Comparison of ENCODE assay signal across 17 cellular contexts in genomic region chr1:8166436-8166835, GRCh38.
A peak's percentile ranks its signal among the peaks of the same experiment; 100 is the strongest.
DNase-seq lines count a peak whose midpoint lies in the region; ATAC-seq and TF ChIP-seq lines count a peak whose summit lies in the region.
"Had no signal": no experiment of that assay in that cellular context is flagged by ENCODE, and none has a peak within 500 bp of the region (broad histone marks: within the 10 kb centered on the region; RNA-seq: fewer than 3 reads in every experiment).

No MANE protein-coding gene starts in this region.

- WGBS in mesenchymal stem cell = 90% methylated on average over 5 of the region's 6 CpGs
- 88% methylated on average over 6 of the region's 6 CpGs for WGBS in hepatocyte (ENCODE audit: low lambda C conversion rate, missing lambda C conversion rate)

- peak overlapping the region; percentile 94 for H2AK5ac ChIP-seq in mesenchymal stem cell (ENCODE audit: low read length, severe bottlenecking)

- H3K27ac Mint-ChIP-seq in activated CD4-positive, alpha-beta T cell treated with anti-CD3 and anti-CD28 coated beads, Interleukin-2, amount 10 ng/mL, durations not matched to agents 7 days and 5 days = peak overlapping the region; percentile 54
- H3K27ac Mint-ChIP-seq in type B pancreatic cell = no peak overlapping the region
- H3K27ac Mint-ChIP-seq in activated CD8-positive, alpha-beta T cell treated with anti-CD3 and anti-CD28 coated beads for 36 hours = no peak overlapping the region
- H3K27ac Mint-ChIP-seq: activated naive CD4-positive, alpha-beta T cell treated with anti-CD3 and anti-CD28 coated beads, Interleukin-2, amount 10 ng/mL, durations not matched to agents 7 days and 5 days had no signal

- H3K4me2 ChIP-seq in OCI-LY3 (ENCODE audit: low read length) (peak overlapping the region; percentile 76), mesenchymal stem cell (ENCODE audit: low read length, poor library complexity, severe bottlenecking) (no peak overlapping the region), hepatocyte (no peak overlapping the region)

- no peaks in the 10 kb centered on the region for H3K36me3 ChIP-seq in OCI-LY3 (replicated peaks; ENCODE audit: low read depth, low read length)
- no peaks in the 10 kb centered on the region for H3K36me3 ChIP-seq in mesenchymal stem cell (ENCODE audit: control insufficient read depth in 1 of 2, insufficient read depth in 2 of 2, low read depth in 1 of 2, low read length in 2 of 2)
- no peaks in the 10 kb centered on the region for H3K36me3 ChIP-seq in hepatocyte (replicated peaks; ENCODE audit: insufficient read depth, low read depth)
- H3K36me3 ChIP-seq: lower lobe of right lung, MG63, neutrophil, Peyer's patch, spleen had no signal

- TF ChIP-seq CTCF in OCI-LY3 (IDR thresholded peaks at IDR 0.05; ENCODE audit: low read depth, low read length) = no peak
- no peak for TF ChIP-seq CTCF in type B pancreatic cell (conservative IDR thresholded peaks at IDR 0.05)
- no peak for TF ChIP-seq CTCF in hepatocyte (IDR thresholded peaks at IDR 0.05; ENCODE audit: poor library complexity)
- TF ChIP-seq CTCF in activated CD8-positive, alpha-beta T cell treated with anti-CD3 and anti-CD28 coated beads for 36 hours (IDR thresholded peaks at IDR 0.05) = no peak

- no peak overlapping the region for H2BK120ac ChIP-seq in mesenchymal stem cell (ENCODE audit: low read depth, low read length)

- no peak for ATAC-seq in activated CD8-positive, alpha-beta T cell treated with anti-CD3 and anti-CD28 coated beads for 36 hours
- ATAC-seq: body of pancreas, lower lobe of right lung had no signal

- peak overlapping the region in 1 of 2 experiments; percentile 87 for H2BK12ac ChIP-seq in mesenchymal stem cell (ENCODE audit: low read length in 2 of 2)

- CTCF ChIA-PET in activated CD4-positive, alpha-beta T cell treated with anti-CD3 and anti-CD28 coated beads, Interleukin-2, amount 10 ng/mL, durations not matched to agents 7 days and 5 days (lab: Charles Lee) = interaction anchor here (1.1 to 1.2 kb wide), 2 partner anchors 13 to 33 kb away, joined by 3 read pairs; no protein-coding TSS in a partner anchor
- CTCF ChIA-PET in activated CD8-positive, alpha-beta T cell treated with anti-CD3 and anti-CD28 coated beads for 36 hours (lab: Charles Lee) = interaction anchor here (1.1 to 2.2 kb wide), 3 partner anchors 12 to 184 kb away, joined by 3 to 6 read pairs (median 3); no protein-coding TSS in a partner anchor

- no peaks in the 10 kb centered on the region for H3K9me2 ChIP-seq in hepatocyte (replicated peaks; ENCODE audit: insufficient read depth)

- H3K27me3 Mint-ChIP-seq in activated CD4-positive, alpha-beta T cell treated with anti-CD3 and anti-CD28 coated beads, Interleukin-2, amount 10 ng/mL, durations not matched to agents 7 days and 5 days = peaks cover 4% of the 10 kb centered on the region
- H3K27me3 Mint-ChIP-seq in type B pancreatic cell = no peaks in the 10 kb centered on the region
- H3K27me3 Mint-ChIP-seq in activated CD8-positive, alpha-beta T cell treated with anti-CD3 and anti-CD28 coated beads for 36 hours = no peaks in the 10 kb centered on the region

- no peak overlapping the region for H3K4ac ChIP-seq in mesenchymal stem cell (ENCODE audit: low read depth in 1 of 2, low read length in 2 of 2)

- H3K9me3 ChIP-seq in OCI-LY3 (ENCODE audit: insufficient read depth, low read length) (no peaks in the 10 kb centered on the region), mesenchymal stem cell (ENCODE audit: control insufficient read depth, low read length) (no peaks in the 10 kb centered on the region), hepatocyte (ENCODE audit: low read depth) (no peaks in the 10 kb centered on the region)
- H3K9me3 ChIP-seq: body of pancreas, lower lobe of right lung, MG63, neutrophil, Peyer's patch, spleen had no signal

- H4K20me1 ChIP-seq in OCI-LY3 (ENCODE audit: insufficient read depth, low read length) (no peaks in the 10 kb centered on the region), hepatocyte (ENCODE audit: insufficient read depth, poor library complexity, severe bottlenecking) (no peaks in the 10 kb centered on the region)

- H2AFZ ChIP-seq in OCI-LY3 (ENCODE audit: low read depth, low read length) (no peak overlapping the region), mesenchymal stem cell (ENCODE audit: low read depth, low read length) (no peak overlapping the region), hepatocyte (no peak overlapping the region)

- peaks cover 40% of the 10 kb centered on the region for H3K4me1 Mint-ChIP-seq in activated CD4-positive, alpha-beta T cell treated with anti-CD3 and anti-CD28 coated beads, Interleukin-2, amount 10 ng/mL, durations not matched to agents 7 days and 5 days
- H3K4me1 Mint-ChIP-seq in type B pancreatic cell (ENCODE audit: unreplicated experiment) = peaks cover 35% of the 10 kb centered on the region
- H3K4me1 Mint-ChIP-seq in activated CD8-positive, alpha-beta T cell treated with anti-CD3 and anti-CD28 coated beads for 36 hours (ENCODE audit: low read depth) = peaks cover 31% of the 10 kb centered on the region

- DNase-seq in activated CD4-positive, alpha-beta T cell treated with anti-CD3 and anti-CD28 coated beads, Interleukin-2, amount 10 ng/mL, durations not matched to agents 7 days and 5 days = no peak
- DNase-seq in activated CD4-positive, alpha-beta T cell treated with anti-CD3 and anti-CD28 coated beads for 48 hours = no peak
- DNase-seq in mesenchymal stem cell = no peak
- DNase-seq in type B pancreatic cell (ENCODE audit: extremely low spot score, unreplicated experiment) = no peak
- DNase-seq in Kasumi-1 (lab: John Stamatoyannopoulos, UW) = no peak
- DNase-seq in hepatocyte (ENCODE audit: low spot score) = no peak
- no peak for DNase-seq in activated CD8-positive, alpha-beta T cell treated with anti-CD3 and anti-CD28 coated beads for 36 hours
- DNase-seq: activated CD8-positive, alpha-beta memory T cell treated with anti-CD3 and anti-CD28 coated beads, Interleukin-2, amount 50 U/mL, for 48 hours; activated naive CD4-positive, alpha-beta T cell treated with anti-CD3 and anti-CD28 coated beads, Interleukin-2, amount 10 ng/mL, durations not matched to agents 7 days and 5 days; DMS153; MG63; spleen had no signal

- peak overlapping the region; percentile 12 for H4K8ac ChIP-seq in mesenchymal stem cell (ENCODE audit: low read length)

- H3K79me1 ChIP-seq in mesenchymal stem cell (replicated peaks; ENCODE audit: low read length, poor library complexity, severe bottlenecking) = no peaks in the 10 kb centered on the region

- no peak overlapping the region for H3K4me3 Mint-ChIP-seq in activated CD4-positive, alpha-beta T cell treated with anti-CD3 and anti-CD28 coated beads, Interleukin-2, amount 10 ng/mL, durations not matched to agents 7 days and 5 days
- H3K4me3 Mint-ChIP-seq in type B pancreatic cell = peak overlapping the region; percentile 6
- H3K4me3 Mint-ChIP-seq in activated CD8-positive, alpha-beta T cell treated with anti-CD3 and anti-CD28 coated beads for 36 hours = no peak overlapping the region
- H3K4me3 Mint-ChIP-seq: activated naive CD4-positive, alpha-beta T cell treated with anti-CD3 and anti-CD28 coated beads, Interleukin-2, amount 10 ng/mL, durations not matched to agents 7 days and 5 days had no signal

- H3K27ac ChIP-seq in OCI-LY3 (ENCODE audit: low read length) (peak overlapping the region; percentile 96), mesenchymal stem cell (ENCODE audit: low read length, poor library complexity, severe bottlenecking) (peak overlapping the region; percentile 47), hepatocyte (no peak overlapping the region)
- H3K27ac ChIP-seq: body of pancreas, lower lobe of right lung, neutrophil, Peyer's patch had no signal

- H3K18ac ChIP-seq in mesenchymal stem cell (ENCODE audit: low read depth in 1 of 2, low read length in 2 of 2) = peak overlapping the region in 1 of 2 experiments; percentile 82

- intact Hi-C loops in activated CD8-positive, alpha-beta T cell treated with anti-CD3 and anti-CD28 coated beads for 36 hours (cut with micrococcal nuclease) = no loop called here

- H3K9me3 Mint-ChIP-seq in activated CD4-positive, alpha-beta T cell treated with anti-CD3 and anti-CD28 coated beads, Interleukin-2, amount 10 ng/mL, durations not matched to agents 7 days and 5 days = no peaks in the 10 kb centered on the region
- H3K9me3 Mint-ChIP-seq in type B pancreatic cell = no peaks in the 10 kb centered on the region
- H3K9me3 Mint-ChIP-seq in activated CD8-positive, alpha-beta T cell treated with anti-CD3 and anti-CD28 coated beads for 36 hours = no peaks in the 10 kb centered on the region

- H3K23ac ChIP-seq in mesenchymal stem cell (ENCODE audit: low read length in 2 of 2) = no peak overlapping the region

- H3K4me3 ChIP-seq in OCI-LY3 (ENCODE audit: low read length) (peak overlapping the region; percentile 35; the same call in 1 of the 2 replicates), mesenchymal stem cell (ENCODE audit: insufficient read depth in 1 of 2, low read depth in 1 of 2, low read length in 2 of 2) (no peak overlapping the region), hepatocyte (no peak overlapping the region)
- H3K4me3 ChIP-seq: body of pancreas, lower lobe of right lung, MG63, Peyer's patch, spleen had no signal

- H3K27me3 ChIP-seq in OCI-LY3 (ENCODE audit: low read depth, low read length) = no peaks in the 10 kb centered on the region
- no peaks in the 10 kb centered on the region for H3K27me3 ChIP-seq in mesenchymal stem cell (ENCODE audit: control insufficient read depth in 1 of 2, insufficient read depth in 1 of 2, low read length in 2 of 2)
- H3K27me3 ChIP-seq in hepatocyte = no peaks in the 10 kb centered on the region
- H3K27me3 ChIP-seq: body of pancreas, MG63, Peyer's patch, spleen had no signal

- POLR2A ChIA-PET in activated CD4-positive, alpha-beta T cell treated with anti-CD3 and anti-CD28 coated beads, Interleukin-2, amount 10 ng/mL, durations not matched to agents 7 days and 5 days (lab: Charles Lee) = interaction anchor here (1.1 kb wide), 1 partner anchor 13 kb away, joined by 3 read pairs; no protein-coding TSS in a partner anchor
- POLR2A ChIA-PET in activated CD8-positive, alpha-beta T cell treated with anti-CD3 and anti-CD28 coated beads for 36 hours (lab: Charles Lee) = interaction anchor here (2.1 kb wide), 1 partner anchor 13 kb away, joined by 7 read pairs; no protein-coding TSS in a partner anchor

- H4K91ac ChIP-seq in mesenchymal stem cell (ENCODE audit: low read length) = no peak overlapping the region

- H2BK5ac ChIP-seq in mesenchymal stem cell (ENCODE audit: low read depth, low read length, poor library complexity, severe bottlenecking) = no peak overlapping the region

- H3K4me1 ChIP-seq in OCI-LY3 (ENCODE audit: low read length) (peaks cover 66% of the 10 kb centered on the region), mesenchymal stem cell (ENCODE audit: control insufficient read depth, insufficient read depth, low read depth, low read length) (peaks cover 24% of the 10 kb centered on the region), hepatocyte (ENCODE audit: insufficient read depth) (peaks cover 14% of the 10 kb centered on the region)

- H3K79me2 ChIP-seq in OCI-LY3 (ENCODE audit: low read length) = no peaks in the 10 kb centered on the region
- no peaks in the 10 kb centered on the region for H3K79me2 ChIP-seq in hepatocyte

- H3K9ac ChIP-seq in OCI-LY3 (ENCODE audit: low read length) = peak overlapping the region; percentile 58
- H3K9ac ChIP-seq in mesenchymal stem cell (ENCODE audit: low read length) = no peak overlapping the region

- H3K36me3 Mint-ChIP-seq in activated CD4-positive, alpha-beta T cell treated with anti-CD3 and anti-CD28 coated beads, Interleukin-2, amount 10 ng/mL, durations not matched to agents 7 days and 5 days (ENCODE audit: low read depth) = peaks cover 6% of the 10 kb centered on the region
- H3K36me3 Mint-ChIP-seq in type B pancreatic cell = peaks cover 4% of the 10 kb centered on the region
- H3K36me3 Mint-ChIP-seq in activated CD8-positive, alpha-beta T cell treated with anti-CD3 and anti-CD28 coated beads for 36 hours (ENCODE audit: low read depth) = no peaks in the 10 kb centered on the region

- H3K14ac ChIP-seq in mesenchymal stem cell (ENCODE audit: low read length in 2 of 2) = no peak overlapping the region

- no peak overlapping the region for H2BK15ac ChIP-seq in mesenchymal stem cell (ENCODE audit: low read depth, poor library complexity, severe bottlenecking)
